Comparison of ENCODE assay signal across 13 cellular contexts in the genomic region with DNA sequence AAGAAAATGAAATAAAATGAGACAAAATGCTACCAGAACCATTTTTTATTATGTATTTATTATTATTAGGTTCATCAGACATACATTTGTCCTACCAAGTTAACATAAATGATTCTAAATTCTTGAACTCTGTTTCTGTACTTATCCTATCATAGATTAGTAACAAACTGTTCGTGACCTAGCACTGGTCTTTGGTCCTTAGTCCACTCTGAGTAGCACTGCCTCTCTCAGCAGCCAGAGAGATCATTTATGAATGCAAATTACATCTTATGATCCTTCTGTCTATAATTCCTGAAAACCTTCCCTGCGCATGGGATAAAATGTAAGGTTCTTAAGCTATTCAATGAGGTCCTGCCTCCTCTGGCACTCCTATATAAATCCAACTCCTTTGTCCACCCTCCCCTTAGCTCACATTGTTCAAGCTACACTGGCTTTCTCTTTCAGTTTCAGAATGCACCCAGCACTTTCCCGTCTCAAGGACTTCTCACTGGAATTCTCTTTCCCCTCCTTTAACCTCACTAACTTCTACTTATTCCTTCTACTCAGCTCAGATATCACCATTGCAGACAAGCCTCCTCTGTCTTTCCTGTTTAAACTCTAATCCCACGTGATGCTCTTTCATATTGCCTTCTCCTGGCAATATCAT. TPM values are rescaled to one million over a fixed set of nuclear protein-coding genes. Genes with fewer than 3 reads are reported as not detected.
DNase-seq lines count a peak whose midpoint lies in the region; ATAC-seq and TF ChIP-seq lines count a peak whose summit lies in the region.
"Had no signal": no experiment of that assay in that cellular context is flagged by ENCODE, and none has a peak within 500 bp of the region (broad histone marks: within the 10 kb centered on the region; RNA-seq: fewer than 3 reads in every experiment).

No MANE protein-coding gene starts in this region.

- TF ChIP-seq CTCF in epithelial cell of proximal tubule (conservative IDR thresholded peaks at IDR 0.05; ENCODE audit: low read depth, low read length) (no peak), spleen (IDR thresholded peaks at IDR 0.05 in 8 of 11, conservative IDR thresholded peaks at IDR 0.05 in 3 of 11) (no peak)

- peak; percentile 10 for DNase-seq in epithelial cell of proximal tubule (ENCODE audit: low read depth)
- no peak for DNase-seq in spleen
- no peak for DNase-seq in ureter (ENCODE audit: low spot score)
- DNase-seq in HuH-7.5 (ENCODE audit: low spot score), result no peak
- no peak for DNase-seq in NCI-H345 treated with DMSO at 0.1 percent for 48 hours (lab: John Stamatoyannopoulos, UW; ENCODE audit: unreplicated experiment)
- DNase-seq in dermis blood vessel endothelial cell, result no peak
- DNase-seq: NCI-H524 treated with DMSO at 0.1 percent for 48 hours, ovary, WERI-Rb-1 had no signal

- TF ChIP-seq POLR2A in spleen (IDR thresholded peaks at IDR 0.05), result no peak

- WGBS in spleen, 5 donors, result 24 to 39% (median 32%) methylated on average over 4 of the region's 4 CpGs

- peak overlapping the region in 7 of 8 donors; percentile 29 to 71 (median 52) for H3K27ac ChIP-seq in spleen
- H3K27ac ChIP-seq: WERI-Rb-1 had no signal

- ATAC-seq in GM18868 (IDR thresholded peaks at IDR 0.05; ENCODE audit: unreplicated experiment) (peak; percentile 70), HG03575 (IDR thresholded peaks at IDR 0.05; ENCODE audit: extremely low read depth, insufficient number of reproducible peaks, low FRiP score, unreplicated experiment) (peak; percentile 68)

- peaks cover 0 to 7% (median 1%) of the 10 kb centered on the region in 6 donors for H3K4me1 ChIP-seq in spleen

- intact Hi-C loops in spleen (cut with DNase I; ENCODE audit: low total_unique reads), result no loop called here

- H3K27me3 ChIP-seq in spleen (replicated peaks in 1 of 7), result no peaks in the 10 kb centered on the region
- H3K27me3 ChIP-seq: ovary had no signal

- no peaks in the 10 kb centered on the region for H3K9me3 ChIP-seq in spleen
- H3K9me3 ChIP-seq: ovary had no signal

- H3K4me3 ChIP-seq in epithelial cell of proximal tubule (ENCODE audit: low read depth, low read length) (peak overlapping the region; percentile 4), spleen (peak overlapping the region in 3 of 8 donors; percentile 6 to 55 (median 9))
- H3K4me3 ChIP-seq: ovary had no signal

- H3K36me3 ChIP-seq in spleen, result no peaks in the 10 kb centered on the region
- H3K36me3 ChIP-seq: ovary, WERI-Rb-1 had no signal

RNA-seq across cellular contexts. Expression of a gene that starts 17.1 kb away (rescaled TPM):
- total RNA-seq in epithelial cell of proximal tubule, result not detected in 2 replicates
- under 1 TPM in 5 of 7 donors, not detected in 2; 0.23 to 0.77 (median 0.35) TPM for total RNA-seq in spleen
- polyA plus RNA-seq in spleen, result under 1 TPM; 0.07 to 0.32 (median 0.08) TPM
- total RNA-seq in ureter, result 13.9 TPM
- total RNA-seq in dermis blood vessel endothelial cell, result not detected in 2 replicates
- total RNA-seq: glomerular endothelial cell, HT1080 had no signal
